10 cellular contexts compared by ENCODE assay signal in the genomic region with DNA sequence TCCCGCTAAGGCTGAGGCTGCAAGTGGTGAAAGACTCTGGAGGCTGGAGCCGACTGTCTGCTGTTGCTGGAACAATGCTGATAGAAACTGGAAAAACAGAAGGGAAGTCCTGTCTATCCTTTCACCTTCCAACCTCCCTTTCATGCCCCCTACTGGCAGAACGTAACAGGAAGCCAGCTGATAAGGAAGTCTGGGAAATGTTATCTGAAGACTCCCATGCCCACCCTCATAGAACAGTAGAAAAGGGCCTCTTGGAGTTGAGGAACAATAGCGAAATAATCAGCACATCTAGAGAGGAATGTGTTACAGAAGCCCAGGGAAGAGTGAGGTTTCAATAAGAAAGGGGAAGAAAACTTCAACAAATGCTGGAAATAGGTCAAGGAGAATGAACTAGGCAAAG.
DNase-seq lines count a peak whose midpoint lies in the region; ATAC-seq and TF ChIP-seq lines count a peak whose summit lies in the region.
"Had no signal": no experiment of that assay in that cellular context is flagged by ENCODE, and none has a peak within 500 bp of the region (broad histone marks: within the 10 kb centered on the region; RNA-seq: fewer than 3 reads in every experiment).

No MANE protein-coding gene starts in this region.

- ATAC-seq in left cardiac atrium (peak in 1 of 2 donors; percentile 23), upper lobe of right lung (peak; percentile 67)

- H3K9me3 ChIP-seq in upper lobe of right lung = no peaks in the 10 kb centered on the region

- H3K4me3 ChIP-seq in NB4 (ENCODE audit: low read depth, low read length) = no peak overlapping the region
- no peak overlapping the region for H3K4me3 ChIP-seq in fibroblast of mammary gland (ENCODE audit: control insufficient read depth, low read depth, low read length)
- H3K4me3 ChIP-seq in upper lobe of right lung = no peak overlapping the region

- no peaks in the 10 kb centered on the region for H3K27me3 ChIP-seq in upper lobe of right lung

- TF ChIP-seq CTCF in NB4 (IDR thresholded peaks at IDR 0.05; ENCODE audit: low read depth, low read length) = peak; percentile 40
- TF ChIP-seq CTCF in fibroblast of mammary gland (conservative IDR thresholded peaks at IDR 0.05; ENCODE audit: control insufficient read depth, insufficient read depth, low read depth, low read length) = peak; percentile 65
- peak; percentile 31 for TF ChIP-seq CTCF in upper lobe of right lung (IDR thresholded peaks at IDR 0.05)

- H3K27ac ChIP-seq in upper lobe of right lung (no peak overlapping the region), caudate nucleus (ENCODE audit: low read depth, low read length) (no peak overlapping the region)

- DNase-seq in left cardiac atrium (peak; percentile 17), cardiac septum (ENCODE audit: low spot score) (no peak), NB4 (ENCODE audit: low read depth) (peak; percentile 28), fibroblast of mammary gland (ENCODE audit: low read depth) (peak; percentile 48), upper lobe of right lung (no peak), activated gamma-delta T cell treated with Interleukin-2 at 50 U/mL for 16 hours (no peak), caudate nucleus (lab: John Stamatoyannopoulos, UW) (no peak)
- no peak for DNase-seq in stimulated activated CD4-positive, alpha-beta T cell treated with anti-CD3 and anti-CD28 coated beads, Interleukin-12 subunit alpha, Interleukin-12 subunit beta, amount 100 ng/mL, for 4 hours
- DNase-seq: CD8-positive, alpha-beta memory T cell; stimulated activated CD8-positive, alpha-beta memory T cell treated with anti-CD3 and anti-CD28 coated beads, Interleukin-4, amount 100 ng/mL, for 48 hours had no signal

- TF ChIP-seq POLR2A in NB4 (IDR thresholded peaks at IDR 0.05; ENCODE audit: extremely low read depth, insufficient read length) = no peak

- H3K4me1 ChIP-seq in upper lobe of right lung = no peaks in the 10 kb centered on the region

- intact Hi-C loops in left cardiac atrium (cut with DNase I) (no loop called here), cardiac septum (cut with DNase I) (no loop called here), upper lobe of right lung (cut with DNase I) (no loop called here)

- H3K36me3 ChIP-seq in upper lobe of right lung = no peaks in the 10 kb centered on the region

Comparison
In these comparisons a context has a peak if more than half of its experiments do, and no peak if none do; other contexts are left out.
1. DNase-seq: peak in left cardiac atrium (single experiment), NB4 (single experiment) and fibroblast of mammary gland (single experiment); none in cardiac septum (single experiment), upper lobe of right lung (single experiment), activated gamma-delta T cell treated with Interleukin-2 at 50 U/mL for 16 hours (single experiment), caudate nucleus (0 of 61) and stimulated activated CD4-positive, alpha-beta T cell treated with anti-CD3 and anti-CD28 coated beads, Interleukin-12 subunit alpha, Interleukin-12 subunit beta, amount 100 ng/mL, for 4 hours (single experiment).
2. Peak in every context shown above with its lines, with median percentiles within 50 percentile points of each other: CTCF ChIP-seq.